Comparison of ENCODE assay signal across 10 cellular contexts in genomic region chr11:3609416-3610265, GRCh38. TPM values are rescaled to one million over a fixed set of nuclear protein-coding genes. Genes with fewer than 3 reads are reported as not detected.
DNase-seq lines count a peak whose midpoint lies in the region; ATAC-seq and TF ChIP-seq lines count a peak whose summit lies in the region.
"Had no signal": no experiment of that assay in that cellular context is flagged by ENCODE, and none has a peak within 500 bp of the region (broad histone marks: within the 10 kb centered on the region; RNA-seq: fewer than 3 reads in every experiment).

No MANE protein-coding gene starts in this region.

- peak; percentile 66 to 95 (median 82) for TF ChIP-seq CTCF in heart left ventricle (IDR thresholded peaks at IDR 0.05)
- peak; percentile 84 for TF ChIP-seq CTCF in activated CD8-positive, alpha-beta T cell treated with anti-CD3 and anti-CD28 coated beads for 36 hours (IDR thresholded peaks at IDR 0.05)

- 54 to 66% (median 59%) methylated on average over 7 of the region's 7 CpGs for WGBS in heart left ventricle, 4 donors

- peaks cover 0 to 9% (median 0%) of the 10 kb centered on the region in 12 donors for H3K9me3 ChIP-seq in heart left ventricle

- no peaks in the 10 kb centered on the region for H3K9me3 Mint-ChIP-seq in activated CD8-positive, alpha-beta T cell treated with anti-CD3 and anti-CD28 coated beads for 36 hours

- TF ChIP-seq POLR2A in heart left ventricle (IDR thresholded peaks at IDR 0.05), result no peak

- H3K36me3 Mint-ChIP-seq in activated CD8-positive, alpha-beta T cell treated with anti-CD3 and anti-CD28 coated beads for 36 hours (ENCODE audit: low read depth), result no peaks in the 10 kb centered on the region

- DNase-seq in heart left ventricle (no peak), Right ventricle myocardium inferior (ENCODE audit: missing footprints) (no peak), M059J (ENCODE audit: low read depth) (peak; percentile 49), hepatic stellate cell (ENCODE audit: low spot score) (peak; percentile 53), smooth muscle cell of the brain vasculature (ENCODE audit: low read depth, low spot score) (peak; percentile 10), NCI-H2081 treated with DMSO at 0.1 percent for 48 hours (lab: John Stamatoyannopoulos, UW) (no peak)
- peak; percentile 25 for DNase-seq in activated CD8-positive, alpha-beta T cell treated with anti-CD3 and anti-CD28 coated beads for 36 hours

- H3K27ac ChIP-seq in heart left ventricle, result no peak overlapping the region

- POLR2A ChIA-PET in activated CD8-positive, alpha-beta T cell treated with anti-CD3 and anti-CD28 coated beads for 36 hours (lab: Charles Lee), result no interaction called here

- H3K27me3 ChIP-seq in heart left ventricle, result no peaks in the 10 kb centered on the region

- H3K36me3 ChIP-seq in heart left ventricle, result no peaks in the 10 kb centered on the region

- CTCF ChIA-PET in activated CD8-positive, alpha-beta T cell treated with anti-CD3 and anti-CD28 coated beads for 36 hours (lab: Charles Lee), result interaction anchor here (0.7 to 2.4 kb wide), 9 partner anchors 9 to 198 kb away, joined by 3 to 9 read pairs (median 5); no protein-coding TSS in a partner anchor

- no peaks in the 10 kb centered on the region for H3K27me3 Mint-ChIP-seq in activated CD8-positive, alpha-beta T cell treated with anti-CD3 and anti-CD28 coated beads for 36 hours
- H3K27me3 Mint-ChIP-seq: stimulated activated naive CD8-positive, alpha-beta T cell treated with anti-CD3 and anti-CD28 coated beads, Interleukin-15, Interleukin-2, amounts not matched to agents 100 ng/mL and 50 ng/mL, for 24 hours had no signal

- H3K4me3 Mint-ChIP-seq in activated CD8-positive, alpha-beta T cell treated with anti-CD3 and anti-CD28 coated beads for 36 hours, result no peak overlapping the region
- H3K4me3 Mint-ChIP-seq: stimulated activated naive CD8-positive, alpha-beta T cell treated with anti-CD3 and anti-CD28 coated beads, Interleukin-15, Interleukin-2, amounts not matched to agents 100 ng/mL and 50 ng/mL, for 24 hours had no signal

- peaks cover 6% of the 10 kb centered on the region for H3K4me1 Mint-ChIP-seq in activated CD8-positive, alpha-beta T cell treated with anti-CD3 and anti-CD28 coated beads for 36 hours (ENCODE audit: low read depth)

- no peak overlapping the region for H3K4me3 ChIP-seq in heart left ventricle

- no peak for ATAC-seq in heart left ventricle
- ATAC-seq in Right ventricle myocardium inferior, result no peak
- ATAC-seq in activated CD8-positive, alpha-beta T cell treated with anti-CD3 and anti-CD28 coated beads for 36 hours, result peak; percentile 66
- no peak for ATAC-seq in HG03439 (IDR thresholded peaks at IDR 0.05; ENCODE audit: unreplicated experiment)

- intact Hi-C loops in heart left ventricle (cut with DNase I) (no loop called here), Right ventricle myocardium inferior (cut with DNase I) (no loop called here)
- intact Hi-C loops in activated CD8-positive, alpha-beta T cell treated with anti-CD3 and anti-CD28 coated beads for 36 hours (cut with micrococcal nuclease), result no loop called here

- no peak overlapping the region for H3K27ac Mint-ChIP-seq in activated CD8-positive, alpha-beta T cell treated with anti-CD3 and anti-CD28 coated beads for 36 hours
- H3K27ac Mint-ChIP-seq: stimulated activated naive CD8-positive, alpha-beta T cell treated with anti-CD3 and anti-CD28 coated beads, Interleukin-15, Interleukin-2, amounts not matched to agents 100 ng/mL and 50 ng/mL, for 24 hours had no signal

- peaks cover 0 to 12% (median 0%) of the 10 kb centered on the region in 12 donors for H3K4me1 ChIP-seq in heart left ventricle

RNA-seq across cellular contexts. Expression of gene ART5, which starts 32.2 kb away (rescaled TPM):
- total RNA-seq in heart left ventricle (1 to 10 TPM in 7 of 9 donors, under 1 TPM in 2; 0.56 to 3.4 (median 1.2) TPM), Right ventricle myocardium inferior (2.5 TPM)
- under 1 TPM; 0.44 to 0.72 TPM for polyA plus RNA-seq in heart left ventricle
- not detected in 2 replicates for total RNA-seq in M059J (2014; rRNA removed; shearing (Covaris generic))
- total RNA-seq in activated CD8-positive, alpha-beta T cell treated with anti-CD3 and anti-CD28 coated beads for 36 hours, result not detected
- total RNA-seq: dermis microvascular lymphatic vessel endothelial cell had no signal

RNA-seq across cellular contexts. Expression of gene ART1, which starts 35.3 kb away (rescaled TPM):
- total RNA-seq in heart left ventricle (1 to 10 TPM in 3 of 9 donors, under 1 TPM in 5, not detected in 1; 0.33 to 3.3 (median 0.61) TPM), Right ventricle myocardium inferior (1.7 TPM)
- not detected for polyA plus RNA-seq in heart left ventricle
- not detected in 2 replicates for total RNA-seq in M059J (2014; rRNA removed; shearing (Covaris generic))
- total RNA-seq in activated CD8-positive, alpha-beta T cell treated with anti-CD3 and anti-CD28 coated beads for 36 hours, result not detected
- total RNA-seq: dermis microvascular lymphatic vessel endothelial cell had no signal

Comparison
In these comparisons a context has a peak if more than half of its experiments do, and no peak if none do; other contexts are left out.
1. DNase-seq: peak in M059J (single experiment), activated CD8-positive, alpha-beta T cell treated with anti-CD3 and anti-CD28 coated beads for 36 hours (single experiment), hepatic stellate cell (single experiment) and smooth muscle cell of the brain vasculature (single experiment); none in heart left ventricle (0 of 5), Right ventricle myocardium inferior (single experiment) and NCI-H2081 treated with DMSO at 0.1 percent for 48 hours (single experiment).